In genomic region chr9:136713555-136713949, GRCh38 we compare ENCODE assay signal across 12 cellular contexts. TPM values are rescaled to one million over a fixed set of nuclear protein-coding genes. Genes with fewer than 3 reads are reported as not detected.
A peak's percentile ranks its signal among the peaks of the same experiment; 100 is the strongest.
DNase-seq lines count a peak whose midpoint lies in the region; ATAC-seq and TF ChIP-seq lines count a peak whose summit lies in the region.
"Had no signal": no experiment of that assay in that cellular context is flagged by ENCODE, and none has a peak within 500 bp of the region (broad histone marks: within the 10 kb centered on the region; RNA-seq: fewer than 3 reads in every experiment).

No MANE protein-coding gene starts in this region.

- DNase-seq in NCI-H1105 treated with DMSO at 0.1 percent for 48 hours (lab: John Stamatoyannopoulos, UW) (peak; percentile 15), dorsolateral prefrontal cortex (no peak), neural crest cell (ENCODE audit: low read depth, low spot score) (no peak), NCI-H128 (lab: John Stamatoyannopoulos, UW; ENCODE audit: unreplicated experiment) (no peak), tibial nerve (ENCODE audit: low spot score in 2 of 2) (no peak)
- DNase-seq in activated T-cell treated with anti-CD3 and anti-CD28 coated beads, Interleukin-2, amount 50 U/mL, for 1 hour = no peak
- DNase-seq: NK-92 treated with Interleukin-12 subunit alpha and Interleukin-12 subunit beta, amount 100 ng/mL, for 24 hours had no signal

- no peaks in the 10 kb centered on the region for H3K9me3 ChIP-seq in tibial nerve

- H3K36me3 ChIP-seq in tibial nerve = no peaks in the 10 kb centered on the region

- H3K27ac ChIP-seq in C4-2B (peak overlapping the region; percentile 79), dorsolateral prefrontal cortex (peak overlapping the region in 51 of 59 donors; percentile 6 to 88 (median 68)), tibial nerve (peak overlapping the region in 1 of 4 donors; percentile 67)
- H3K27ac ChIP-seq: epithelial cell of prostate had no signal

- 58 to 83% methylated on average over 1 to 7 of the region's 8 CpGs for WGBS in tibial nerve, 2 donors

- peaks cover 3% of the 10 kb centered on the region for H3K27me3 Mint-ChIP-seq in neural crest cell (ENCODE audit: low read depth)

- H3K4me3 ChIP-seq in dorsolateral prefrontal cortex (peak overlapping the region; percentile 36 to 79 (median 67)), tibial nerve (peak overlapping the region in 1 of 4 donors; percentile 59)

- no peaks in the 10 kb centered on the region for H3K36me3 Mint-ChIP-seq in neural crest cell (ENCODE audit: low read depth)

- peaks cover 16% of the 10 kb centered on the region for H3K4me1 Mint-ChIP-seq in neural crest cell

- no peak for ATAC-seq in GM21529 (IDR thresholded peaks at IDR 0.05; ENCODE audit: unreplicated experiment)

- H3K4me1 ChIP-seq in tibial nerve = peaks cover 0 to 39% (median 6%) of the 10 kb centered on the region in 4 donors

- TF ChIP-seq POLR2A in tibial nerve (IDR thresholded peaks at IDR 0.05) = no peak

- intact Hi-C loops in dorsolateral prefrontal cortex (cut with DNase I) = no loop called here

- TF ChIP-seq EP300 in tibial nerve (IDR thresholded peaks at IDR 0.05) = no peak

- H3K27ac Mint-ChIP-seq in neural crest cell (ENCODE audit: unreplicated experiment) = no peak overlapping the region

- no peaks in the 10 kb centered on the region for H3K9me3 Mint-ChIP-seq in neural crest cell

- H3K27me3 ChIP-seq in dorsolateral prefrontal cortex = peaks cover 0 to 20% (median 0%) of the 10 kb centered on the region in 45 donors
- H3K27me3 ChIP-seq in tibial nerve = peaks cover 0 to 64% of the 10 kb centered on the region in 2 donors

- TF ChIP-seq CTCF in C4-2B (conservative IDR thresholded peaks at IDR 0.05) = no peak
- TF ChIP-seq CTCF in dorsolateral prefrontal cortex (IDR thresholded peaks at IDR 0.05 in 54 of 56, conservative IDR thresholded peaks at IDR 0.05 in 2 of 56; ENCODE audit: low read depth in 1 of 56, partially characterized antibody in 56 of 56) = no peak
- TF ChIP-seq CTCF in neural crest cell (conservative IDR thresholded peaks at IDR 0.05) = no peak
- no peak for TF ChIP-seq CTCF in tibial nerve (IDR thresholded peaks at IDR 0.05)

- H3K4me3 Mint-ChIP-seq in neural crest cell = peak overlapping the region; percentile 82

RNA-seq across cellular contexts. Expression of gene DIPK1B, which starts 1.2 kb away (rescaled TPM):
- 10 to 100 TPM; 12.6 to 48.9 (median 34.9) TPM for total RNA-seq in dorsolateral prefrontal cortex
- total RNA-seq in neural crest cell = 46.3 and 49.2 TPM in 2 replicates
- total RNA-seq in tibial nerve = 10 to 100 TPM in 2 of 4 donors, 1 to 10 TPM in 2; 5.4 to 37.9 (median 15.8) TPM

RNA-seq across cellular contexts. Expression of gene AGPAT2, which starts 26.3 kb away (rescaled TPM):
- total RNA-seq in dorsolateral prefrontal cortex (10 to 100 TPM in 91 of 120 experiments, 1 to 10 TPM in 29; 4.1 to 18.0 (median 11.6) TPM), neural crest cell (18.4 and 19.0 TPM in 2 replicates), tibial nerve (100 to 1,000 TPM in 3 of 4 donors, 10 to 100 TPM in 1; 79.6 to 292 (median 151) TPM)

RNA-seq across cellular contexts. Expression of gene LCN10, which starts 29.2 kb away (rescaled TPM):
- total RNA-seq in dorsolateral prefrontal cortex (1 to 10 TPM in 76 of 120 experiments, under 1 TPM in 39, not detected in 5; 0.14 to 8.5 (median 1.5) TPM), neural crest cell (not detected in 2 replicates), tibial nerve (10 to 100 TPM in 2 of 4 donors, 1 to 10 TPM in 2; 7.6 to 47.5 (median 17.4) TPM)

RNA-seq across cellular contexts. Expression of gene LCN6, which starts 34.8 kb away (rescaled TPM):
- total RNA-seq in dorsolateral prefrontal cortex = 10 to 100 TPM in 1 of 120 experiments, 1 to 10 TPM in 70, under 1 TPM in 6, not detected in 43; 0.52 to 10.9 (median 2.1) TPM
- total RNA-seq in neural crest cell = not detected in 2 replicates
- 10 to 100 TPM; 14.2 to 70.0 (median 42.9) TPM for total RNA-seq in tibial nerve
- total RNA-seq: pulmonary artery endothelial cell had no signal

RNA-seq across cellular contexts. Expression of gene LCN8, which starts 44.5 kb away (rescaled TPM):
- total RNA-seq in dorsolateral prefrontal cortex (1 to 10 TPM in 16 of 120 experiments, under 1 TPM in 58, not detected in 46; 0.16 to 2.8 (median 0.72) TPM), neural crest cell (not detected in 2 replicates), tibial nerve (under 1 TPM in 1 of 4 donors, not detected in 3; 0.39 TPM)
- total RNA-seq: pulmonary artery endothelial cell, subcutaneous adipose tissue had no signal
